7 cellular contexts compared by ENCODE assay signal in the genomic region with DNA sequence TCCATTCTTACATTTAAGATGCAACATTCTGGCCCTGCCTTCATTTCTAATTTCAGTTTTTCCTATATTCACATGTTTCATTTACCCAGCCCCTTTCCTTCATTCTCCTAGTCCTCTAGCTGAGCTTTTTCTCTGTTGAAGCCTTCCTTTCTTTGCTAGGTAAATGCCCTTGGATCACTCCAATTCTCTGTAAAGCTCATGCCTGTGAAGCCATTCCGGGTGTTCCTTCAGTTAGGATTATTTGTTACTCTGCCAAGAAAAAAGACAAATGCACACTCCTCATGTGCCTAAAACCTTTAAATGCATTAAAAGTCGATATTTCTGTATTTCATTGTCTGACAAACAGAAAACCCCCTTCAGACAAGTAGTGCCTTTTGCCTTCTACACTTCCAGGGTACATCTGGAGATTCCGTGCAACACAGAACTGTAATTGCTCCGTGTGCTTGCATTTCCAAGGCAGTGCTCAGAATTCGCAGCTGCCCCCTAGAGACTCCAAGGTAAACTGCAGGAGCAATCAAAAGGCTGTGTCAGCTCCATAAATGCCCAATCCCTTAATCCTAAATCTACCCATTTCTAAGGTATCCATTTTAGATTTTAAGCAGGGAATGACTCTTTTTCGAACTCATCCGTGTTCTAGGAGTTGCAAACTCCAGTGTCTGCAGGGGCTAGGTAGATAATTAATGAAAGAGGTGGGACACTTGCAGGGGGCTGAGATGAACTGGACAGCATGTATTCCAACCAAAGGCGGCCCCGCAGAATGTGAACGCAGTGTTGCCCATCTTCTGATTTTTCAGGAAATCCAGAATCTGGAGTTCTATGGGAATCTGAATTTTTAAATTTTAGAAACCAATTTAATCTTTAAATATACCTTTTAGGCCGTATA.
A peak's percentile ranks its signal among the peaks of the same experiment; 100 is the strongest.
DNase-seq lines count a peak whose midpoint lies in the region; ATAC-seq, FAIRE-seq and TF ChIP-seq lines count a peak whose summit lies in the region.

No MANE protein-coding gene starts in this region.

- peak; percentile 70 for DNase-seq in G401 (ENCODE audit: low spot score)
- peak; percentile 51 for DNase-seq in NCI-H1092 (lab: John Stamatoyannopoulos, UW)
- peak; percentile 17 for DNase-seq in activated CD4-positive, alpha-beta T cell treated with anti-CD3 and anti-CD28 coated beads, Interleukin-2, amount 10 ng/mL, durations not matched to agents 7 days and 5 days
- peak; percentile 15 for DNase-seq in germinal center (ENCODE audit: low spot score)
- peak; percentile 22 to 61 (median 36) for DNase-seq in pancreas
- DNase-seq in activated gamma-delta T cell (lab: John Stamatoyannopoulos, UW), result no peak

- H3K27ac ChIP-seq in pancreas, result no peak overlapping the region

- POLR2A ChIA-PET in activated CD4-positive, alpha-beta T cell treated with anti-CD3 and anti-CD28 coated beads, Interleukin-2, amount 10 ng/mL, durations not matched to agents 7 days and 5 days (lab: Charles Lee), result no interaction called here

- H3K27me3 Mint-ChIP-seq in activated CD4-positive, alpha-beta T cell treated with anti-CD3 and anti-CD28 coated beads, Interleukin-2, amount 10 ng/mL, durations not matched to agents 7 days and 5 days, result peaks cover 4% of the 10 kb centered on the region

- no peak overlapping the region for H3K4me3 ChIP-seq in pancreas

- no peaks in the 10 kb centered on the region for H3K36me3 ChIP-seq in pancreas

- no peaks in the 10 kb centered on the region for H3K9me3 Mint-ChIP-seq in activated CD4-positive, alpha-beta T cell treated with anti-CD3 and anti-CD28 coated beads, Interleukin-2, amount 10 ng/mL, durations not matched to agents 7 days and 5 days

- no peaks in the 10 kb centered on the region for H3K4me1 ChIP-seq in pancreas

- FAIRE-seq in pancreas (lab: Jason Lieb, UNC), result no peak

- CTCF ChIA-PET in activated CD4-positive, alpha-beta T cell treated with anti-CD3 and anti-CD28 coated beads, Interleukin-2, amount 10 ng/mL, durations not matched to agents 7 days and 5 days (lab: Charles Lee), result interaction anchor here (1.0 to 1.1 kb wide), 2 partner anchors 79 to 299 kb away, joined by 3 read pairs; no protein-coding TSS in a partner anchor

- 38 to 39% methylated on average over 11 of the region's 11 CpGs for WGBS in pancreas, 2 donors

- no peaks in the 10 kb centered on the region for H3K4me1 Mint-ChIP-seq in activated CD4-positive, alpha-beta T cell treated with anti-CD3 and anti-CD28 coated beads, Interleukin-2, amount 10 ng/mL, durations not matched to agents 7 days and 5 days

- no peak overlapping the region for H3K27ac Mint-ChIP-seq in activated CD4-positive, alpha-beta T cell treated with anti-CD3 and anti-CD28 coated beads, Interleukin-2, amount 10 ng/mL, durations not matched to agents 7 days and 5 days

- no peaks in the 10 kb centered on the region for H3K27me3 ChIP-seq in pancreas

- intact Hi-C loops in pancreas (cut with DNase I), result loop anchor here in 1 of 3 donors (10.0 kb wide), 1 partner anchor 386 kb away; no protein-coding TSS in a partner anchor

- TF ChIP-seq CTCF in pancreas (IDR thresholded peaks at IDR 0.05), result peak; percentile 64 to 87 (median 82)

- H3K9me3 ChIP-seq in pancreas, result no peaks in the 10 kb centered on the region

- in situ Hi-C loops in G401 (cut with HindIII; ENCODE audit: low sequenced_read_pairs), result no loop called here

- H3K36me3 Mint-ChIP-seq in activated CD4-positive, alpha-beta T cell treated with anti-CD3 and anti-CD28 coated beads, Interleukin-2, amount 10 ng/mL, durations not matched to agents 7 days and 5 days (ENCODE audit: low read depth), result no peaks in the 10 kb centered on the region

- H3K4me3 Mint-ChIP-seq in activated CD4-positive, alpha-beta T cell treated with anti-CD3 and anti-CD28 coated beads, Interleukin-2, amount 10 ng/mL, durations not matched to agents 7 days and 5 days, result no peak overlapping the region

- ATAC-seq in GM21825 (IDR thresholded peaks at IDR 0.05; ENCODE audit: unreplicated experiment), result peak; percentile 63
- ATAC-seq in pancreas, result peak; percentile 76 to 95 (median 92)
